ENCODE assay signal across 22 cellular contexts in the genomic region with DNA sequence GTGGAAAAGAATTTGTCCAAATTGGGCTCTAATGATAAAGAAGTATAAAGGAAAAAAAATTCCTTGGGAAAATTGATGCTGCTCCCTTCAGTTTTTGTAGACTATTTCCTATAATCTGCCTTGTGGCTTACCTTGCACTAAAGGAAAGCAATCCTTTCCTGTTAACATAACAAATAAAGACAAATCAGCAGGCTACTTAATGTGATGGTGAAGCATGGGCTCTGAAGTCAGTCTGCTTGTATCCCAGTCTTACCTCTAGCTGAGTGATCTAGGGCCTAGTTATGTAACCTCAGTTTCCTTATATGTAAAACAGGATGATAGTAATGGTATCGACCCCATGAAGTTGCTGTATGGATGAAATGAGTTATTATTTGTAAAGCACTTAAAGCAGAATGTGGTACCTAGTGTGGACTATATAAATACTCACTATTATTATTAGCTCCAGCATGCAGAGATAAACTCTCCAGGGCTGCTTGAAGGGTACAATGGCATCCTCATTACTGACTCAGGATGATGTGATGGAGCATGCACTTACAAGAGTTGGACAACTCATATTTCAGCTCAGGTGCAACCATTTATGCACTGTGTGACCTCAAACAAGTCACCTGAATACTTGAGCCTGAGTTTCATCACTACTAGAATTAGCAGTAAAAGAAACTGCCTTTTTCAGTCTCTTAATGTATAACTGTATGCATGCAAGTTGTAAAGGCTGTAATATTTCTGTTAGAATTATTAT.
"Had no signal": no experiment of that assay in that cellular context is flagged by ENCODE, and none has a peak within 500 bp of the region (broad histone marks: within the 10 kb centered on the region; RNA-seq: fewer than 3 reads in every experiment).

No MANE protein-coding gene starts in this region.

- H3K36me3 Mint-ChIP-seq: activated naive CD8-positive, alpha-beta T cell treated with anti-CD3 and anti-CD28 coated beads, Interleukin-2, amount 10 ng/mL, durations not matched to agents 7 days and 5 days had no signal

- H3K4me2 ChIP-seq: KMS-11 had no signal

- H3K4me3 Mint-ChIP-seq: activated CD4-positive, alpha-beta memory T cell treated with anti-CD3 and anti-CD28 coated beads, Interleukin-2, amount 10 ng/mL, durations not matched to agents 7 days and 5 days; activated CD4-positive, alpha-beta T cell treated with anti-CD3 and anti-CD28 coated beads for 36 hours; activated naive CD8-positive, alpha-beta T cell treated with anti-CD3 and anti-CD28 coated beads, Interleukin-2, amount 10 ng/mL, durations not matched to agents 7 days and 5 days; central memory CD8-positive, alpha-beta T cell; T-helper 17 cell had no signal

- H3K4me1 ChIP-seq: adrenal gland, breast epithelium had no signal

- H3K4me3 ChIP-seq: adrenal gland, breast epithelium, MG63 had no signal

- H3K27ac ChIP-seq: adrenal gland, breast epithelium, KMS-11, VCaP had no signal

- H3K36me3 ChIP-seq: adrenal gland, breast epithelium, MG63 had no signal

- H3K27me3 Mint-ChIP-seq: activated CD4-positive, alpha-beta memory T cell treated with anti-CD3 and anti-CD28 coated beads, Interleukin-2, amount 10 ng/mL, durations not matched to agents 7 days and 5 days; activated CD4-positive, alpha-beta T cell treated with anti-CD3 and anti-CD28 coated beads for 36 hours; activated naive CD8-positive, alpha-beta T cell treated with anti-CD3 and anti-CD28 coated beads, Interleukin-2, amount 10 ng/mL, durations not matched to agents 7 days and 5 days; central memory CD8-positive, alpha-beta T cell; T-helper 17 cell had no signal

- H3K9me3 ChIP-seq: adrenal gland, breast epithelium, MG63 had no signal

- H3K9me3 Mint-ChIP-seq: activated CD4-positive, alpha-beta memory T cell treated with anti-CD3 and anti-CD28 coated beads, Interleukin-2, amount 10 ng/mL, durations not matched to agents 7 days and 5 days; activated naive CD8-positive, alpha-beta T cell treated with anti-CD3 and anti-CD28 coated beads, Interleukin-2, amount 10 ng/mL, durations not matched to agents 7 days and 5 days had no signal

- H3K27me3 ChIP-seq: adrenal gland, breast epithelium, MG63 had no signal

- H3K9ac ChIP-seq: KMS-11 had no signal

- DNase-seq: activated CD4-positive, alpha-beta memory T cell treated with anti-CD3 and anti-CD28 coated beads, Interleukin-2, amount 10 ng/mL, durations not matched to agents 7 days and 5 days; activated CD4-positive, alpha-beta T cell treated with anti-CD3 and anti-CD28 coated beads for 36 hours; activated CD4-positive, alpha-beta T cell treated with anti-CD3 and anti-CD28 coated beads, Interleukin-2, amount 50 U/mL, for 1 hour; activated naive CD4-positive, alpha-beta T cell treated with anti-CD3 and anti-CD28 coated beads, Interleukin-2, amount 50 U/mL, for 16 hours; activated naive CD8-positive, alpha-beta T cell treated with anti-CD3 and anti-CD28 coated beads, Interleukin-2, amount 10 ng/mL, durations not matched to agents 7 days and 5 days; adrenal gland; anterior cingulate cortex; MG63; MV-4-11; NCI-H1092 treated with DMSO at 0.1 percent for 48 hours; NCI-H1417 treated with DMSO at 0.1 percent for 48 hours; NCI-H1694; NCI-H2029; NCI-H2107; NCI-H510A treated with DMSO at 0.1 percent for 48 hours; SIG-M5; T-helper 17 cell; T1000 had no signal

- H3K4me1 Mint-ChIP-seq: activated CD4-positive, alpha-beta memory T cell treated with anti-CD3 and anti-CD28 coated beads, Interleukin-2, amount 10 ng/mL, durations not matched to agents 7 days and 5 days; activated CD4-positive, alpha-beta T cell treated with anti-CD3 and anti-CD28 coated beads for 36 hours; activated naive CD8-positive, alpha-beta T cell treated with anti-CD3 and anti-CD28 coated beads, Interleukin-2, amount 10 ng/mL, durations not matched to agents 7 days and 5 days; central memory CD8-positive, alpha-beta T cell; T-helper 17 cell had no signal

- ATAC-seq: activated CD4-positive, alpha-beta T cell treated with anti-CD3 and anti-CD28 coated beads for 36 hours; T-helper 17 cell had no signal

- H3K27ac Mint-ChIP-seq: activated CD4-positive, alpha-beta memory T cell treated with anti-CD3 and anti-CD28 coated beads, Interleukin-2, amount 10 ng/mL, durations not matched to agents 7 days and 5 days; activated CD4-positive, alpha-beta T cell treated with anti-CD3 and anti-CD28 coated beads for 36 hours; activated naive CD8-positive, alpha-beta T cell treated with anti-CD3 and anti-CD28 coated beads, Interleukin-2, amount 10 ng/mL, durations not matched to agents 7 days and 5 days; T-helper 17 cell had no signal
